ENCODE assay signal across 14 cellular contexts in the genomic region with DNA sequence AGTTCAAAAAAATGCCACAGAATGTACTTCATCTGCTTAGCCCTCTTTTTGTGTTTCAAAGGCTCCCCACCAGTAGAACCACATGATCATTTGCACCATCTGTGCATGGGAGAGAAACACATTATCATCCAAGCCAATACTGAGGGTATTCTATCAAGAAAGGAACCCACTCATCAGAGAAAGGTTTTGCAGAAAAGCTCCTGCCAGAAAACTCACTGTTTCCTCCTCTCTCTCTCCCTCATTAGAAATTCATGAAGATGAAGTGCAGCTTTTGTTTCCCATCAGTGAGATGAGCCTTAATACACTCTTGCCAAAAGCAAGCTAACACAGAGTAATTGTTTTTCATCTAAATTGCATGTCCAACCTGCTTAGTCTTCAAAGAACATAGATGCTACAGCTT.
"Had no signal": no experiment of that assay in that cellular context is flagged by ENCODE, and none has a peak within 500 bp of the region (broad histone marks: within the 10 kb centered on the region; RNA-seq: fewer than 3 reads in every experiment).

No MANE protein-coding gene starts in this region.

- H3K9me3 Mint-ChIP-seq: activated naive CD8-positive, alpha-beta T cell treated with anti-CD3 and anti-CD28 coated beads for 36 hours had no signal

- H3K36me3 Mint-ChIP-seq: activated naive CD8-positive, alpha-beta T cell treated with anti-CD3 and anti-CD28 coated beads for 36 hours; mesothelial cell of epicardium; stimulated activated naive B cell treated with anti-CD40 and anti-IgM and Interleukin-4, amounts not matched to agents 10 μg/mL and 1 μg/mL and 100 μg/mL, for 72 hours had no signal

- H3K27ac Mint-ChIP-seq: activated naive CD8-positive, alpha-beta T cell treated with anti-CD3 and anti-CD28 coated beads for 36 hours; activated T-cell treated with anti-CD3 and anti-CD28 coated beads, Interleukin-2, amount 50 U/mL, for 72 hours; mesothelial cell of epicardium; stimulated activated naive B cell treated with anti-CD40 and anti-IgM and Interleukin-4, amounts not matched to agents 10 μg/mL and 1 μg/mL and 100 μg/mL, for 72 hours had no signal

- ATAC-seq: activated T-cell treated with anti-CD3 and anti-CD28 coated beads, Interleukin-2, amount 50 U/mL, for 72 hours; foreskin keratinocyte; stimulated activated naive B cell treated with anti-CD40 and anti-IgM and Interleukin-4, amounts not matched to agents 10 μg/mL and 1 μg/mL and 100 μg/mL, for 72 hours; upper lobe of right lung had no signal

- H3K4me3 Mint-ChIP-seq: activated naive CD8-positive, alpha-beta T cell treated with anti-CD3 and anti-CD28 coated beads for 36 hours; activated T-cell treated with anti-CD3 and anti-CD28 coated beads, Interleukin-2, amount 50 U/mL, for 72 hours; mesothelial cell of epicardium; stimulated activated naive B cell treated with anti-CD40 and anti-IgM and Interleukin-4, amounts not matched to agents 10 μg/mL and 1 μg/mL and 100 μg/mL, for 72 hours had no signal

- H3K4me1 Mint-ChIP-seq: activated naive CD8-positive, alpha-beta T cell treated with anti-CD3 and anti-CD28 coated beads for 36 hours; stimulated activated naive B cell treated with anti-CD40 and anti-IgM and Interleukin-4, amounts not matched to agents 10 μg/mL and 1 μg/mL and 100 μg/mL, for 72 hours had no signal

- DNase-seq: activated CD4-positive, alpha-beta T cell treated with anti-CD3 and anti-CD28 coated beads for 1 hour; activated CD8-positive, alpha-beta memory T cell treated with anti-CD3 and anti-CD28 coated beads for 24 hours; activated CD8-positive, alpha-beta memory T cell treated with anti-CD3 and anti-CD28 coated beads, Interleukin-2, amount 50 U/mL, for 48 hours; activated naive CD8-positive, alpha-beta T cell treated with anti-CD3 and anti-CD28 coated beads for 36 hours; activated T-cell treated with anti-CD3 and anti-CD28 coated beads, Interleukin-2, amount 50 U/mL, for 72 hours; foreskin keratinocyte; ovary; spleen; stimulated activated CD4-positive, alpha-beta T cell treated with anti-CD3 and anti-CD28 coated beads, Interleukin-4, amount 100 ng/mL, for 4 hours; stimulated activated naive B cell treated with anti-CD40 and anti-IgM and Interleukin-4, amounts not matched to agents 10 μg/mL and 1 μg/mL and 100 μg/mL, for 72 hours; T-helper 2 cell; upper lobe of right lung; WERI-Rb-1 had no signal

- H3K27me3 Mint-ChIP-seq: activated naive CD8-positive, alpha-beta T cell treated with anti-CD3 and anti-CD28 coated beads for 36 hours had no signal
